In genomic region chr11:76074178-76075112, GRCh38 we compare ENCODE assay signal across 9 cellular contexts.
DNase-seq lines count a peak whose midpoint lies in the region; ATAC-seq and TF ChIP-seq lines count a peak whose summit lies in the region.
"Had no signal": no experiment of that assay in that cellular context is flagged by ENCODE, and none has a peak within 500 bp of the region (broad histone marks: within the 10 kb centered on the region; RNA-seq: fewer than 3 reads in every experiment).

No MANE protein-coding gene starts in this region.

- H2AFZ ChIP-seq in SK-N-SH (ENCODE audit: low read depth) (no peak overlapping the region), smooth muscle cell (ENCODE audit: low read depth) (no peak overlapping the region)

- H3K27ac ChIP-seq in SK-N-SH (ENCODE audit: low read depth in 2 of 2, low read length in 1 of 2) (peak overlapping the region; percentile 62 to 74), smooth muscle cell (ENCODE audit: low read depth) (peak overlapping the region; percentile 56), upper lobe of right lung (no peak overlapping the region)

- 84% methylated on average over 1 of the region's 1 CpG for WGBS in SK-N-SH (ENCODE audit: low lambda C conversion rate)
- 52% methylated on average over 1 of the region's 1 CpG for WGBS in smooth muscle cell (ENCODE audit: low lambda C conversion rate)

- no peaks in the 10 kb centered on the region for H3K79me2 ChIP-seq in SK-N-SH (ENCODE audit: insufficient read depth)
- H3K79me2 ChIP-seq in smooth muscle cell (ENCODE audit: low read depth), result no peaks in the 10 kb centered on the region

- no peak for ATAC-seq in upper lobe of right lung

- TF ChIP-seq EP300 in SK-N-SH (IDR thresholded peaks at IDR 0.05; ENCODE audit: borderline replicate concordance in 1 of 2, low read depth in 1 of 2, low read length in 1 of 2), result no peak

- H4K20me1 ChIP-seq in SK-N-SH (ENCODE audit: insufficient read depth) (no peaks in the 10 kb centered on the region), smooth muscle cell (ENCODE audit: low read depth) (peaks cover 6% of the 10 kb centered on the region)

- intact Hi-C loops in upper lobe of right lung (cut with DNase I), result no loop called here

- no peak for TF ChIP-seq RAD21 in SK-N-SH (IDR thresholded peaks at IDR 0.05; ENCODE audit: low read length)

- TF ChIP-seq CTCF in SK-N-SH (IDR thresholded peaks at IDR 0.05) (no peak), fibroblast of pulmonary artery (IDR thresholded peaks at IDR 0.05; ENCODE audit: low read length, missing control alignments) (no peak), smooth muscle cell (IDR thresholded peaks at IDR 0.05; ENCODE audit: borderline replicate concordance, insufficient read depth, poor library complexity, severe bottlenecking) (no peak), upper lobe of right lung (IDR thresholded peaks at IDR 0.05) (no peak)

- H3K4me1 ChIP-seq in SK-N-SH (ENCODE audit: control insufficient read depth in 1 of 2, insufficient read depth in 2 of 2, low read depth in 1 of 2, low read length in 1 of 2), result peaks cover 17 to 27% of the 10 kb centered on the region in 2 experiments; a peak in 3 of 4 replicates
- H3K4me1 ChIP-seq in smooth muscle cell (ENCODE audit: low read depth), result peaks cover 10% of the 10 kb centered on the region
- H3K4me1 ChIP-seq in upper lobe of right lung, result peaks cover 37% of the 10 kb centered on the region

- DNase-seq in NCI-H345 treated with DMSO at 0.1 percent for 48 hours (lab: John Stamatoyannopoulos, UW; ENCODE audit: unreplicated experiment) (peak; percentile 7), NCI-H345 (lab: John Stamatoyannopoulos, UW) (no peak), SK-N-SH (no peak), fibroblast of pulmonary artery (ENCODE audit: low read depth) (peak; percentile 59), smooth muscle cell (lab: John Stamatoyannopoulos, UW; ENCODE audit: unreplicated experiment) (no peak), upper lobe of right lung (no peak), DMS114 treated with DMSO at 0.1 percent for 48 hours (lab: John Stamatoyannopoulos, UW; ENCODE audit: unreplicated experiment) (no peak)
- DNase-seq in activated naive CD4-positive, alpha-beta T cell (lab: John Stamatoyannopoulos, UW), result no peak
- DNase-seq: 8988T had no signal

- H3K36me3 ChIP-seq in SK-N-SH (replicated peaks in 1 of 2; ENCODE audit: control insufficient read depth in 1 of 2, insufficient read depth in 2 of 2, low read length in 1 of 2), result peaks cover 0 to 3% of the 10 kb centered on the region in 2 experiments
- H3K36me3 ChIP-seq in smooth muscle cell (ENCODE audit: low read depth), result no peaks in the 10 kb centered on the region
- H3K36me3 ChIP-seq in upper lobe of right lung, result no peaks in the 10 kb centered on the region

- H3K27me3 ChIP-seq in SK-N-SH (ENCODE audit: insufficient read depth), result no peaks in the 10 kb centered on the region
- no peaks in the 10 kb centered on the region for H3K27me3 ChIP-seq in smooth muscle cell (ENCODE audit: low read depth)
- no peaks in the 10 kb centered on the region for H3K27me3 ChIP-seq in upper lobe of right lung

- CTCF ChIA-PET in SK-N-SH (lab: Yijun Ruan, JAX), result interaction anchor here (1.2 to 1.4 kb wide), 3 partner anchors 76 to 244 kb away, joined by 3 to 5 read pairs (median 4); no protein-coding TSS in a partner anchor

- no peaks in the 10 kb centered on the region for H3K9me3 ChIP-seq in SK-N-SH
- H3K9me3 ChIP-seq in smooth muscle cell (replicated peaks; ENCODE audit: low read depth), result no peaks in the 10 kb centered on the region
- no peaks in the 10 kb centered on the region for H3K9me3 ChIP-seq in upper lobe of right lung

- H3K4me2 ChIP-seq in SK-N-SH, result peak overlapping the region; percentile 17; the same call in 1 of the 2 replicates
- H3K4me2 ChIP-seq in smooth muscle cell, result peak overlapping the region; percentile 45

- no peak overlapping the region; a peak in 1 of 4 replicates for H3K4me3 ChIP-seq in SK-N-SH (ENCODE audit: low read depth in 2 of 2, low read length in 1 of 2)
- no peak overlapping the region for H3K4me3 ChIP-seq in fibroblast of pulmonary artery (replicated peaks; ENCODE audit: low read depth, low read length)
- H3K4me3 ChIP-seq in smooth muscle cell, result no peak overlapping the region
- H3K4me3 ChIP-seq in upper lobe of right lung, result no peak overlapping the region

- H3K9ac ChIP-seq in SK-N-SH (no peak overlapping the region), smooth muscle cell (ENCODE audit: low read depth) (no peak overlapping the region)

- H3F3A ChIP-seq in SK-N-SH (replicated peaks; ENCODE audit: insufficient read depth) (peaks cover 19% of the 10 kb centered on the region), smooth muscle cell (ENCODE audit: low read depth) (no peaks in the 10 kb centered on the region)

- POLR2A ChIA-PET in SK-N-SH (lab: Yijun Ruan, JAX), result no interaction called here

- H3K9me2 ChIP-seq in SK-N-SH, result no peaks in the 10 kb centered on the region

TF ChIP-seq in SK-N-SH, 30 proteins besides CTCF, POLR2A, EP300 and RAD21:
- TF ChIP-seq USF1 (IDR thresholded peaks at IDR 0.05; ENCODE audit: borderline replicate concordance, low read depth), result no peak
- TF ChIP-seq TEAD4 (IDR thresholded peaks at IDR 0.05; ENCODE audit: borderline replicate concordance, insufficient read depth), result no peak
- TF ChIP-seq RFX5 (IDR thresholded peaks at IDR 0.05; ENCODE audit: low read length), result no peak
- no peak for TF ChIP-seq REST (IDR thresholded peaks at IDR 0.05; ENCODE audit: low read depth, low read length)
- TF ChIP-seq YY1 (IDR thresholded peaks at IDR 0.05; ENCODE audit: low read depth), result no peak
- no peak for TF ChIP-seq SMC3 (IDR thresholded peaks at IDR 0.05; ENCODE audit: low read depth, low read length)
- no peak for TF ChIP-seq RXRA (IDR thresholded peaks at IDR 0.05; ENCODE audit: borderline replicate concordance, low read depth)
- no peak for TF ChIP-seq ELF1 (IDR thresholded peaks at IDR 0.05)
- TF ChIP-seq ZBTB33 (IDR thresholded peaks at IDR 0.05; ENCODE audit: borderline replicate concordance, low read depth), result no peak
- no peak for TF ChIP-seq MXI1 (IDR thresholded peaks at IDR 0.05; ENCODE audit: low read depth, low read length)
- TF ChIP-seq TAF1 (IDR thresholded peaks at IDR 0.05; ENCODE audit: borderline replicate concordance, low read depth, low read length), result no peak
- TF ChIP-seq RCOR1 (IDR thresholded peaks at IDR 0.05; ENCODE audit: low read length), result no peak
- no peak for TF ChIP-seq TCF12 (IDR thresholded peaks at IDR 0.05)

Comparison
In these comparisons a context has a peak if more than half of its experiments do, and no peak if none do; other contexts are left out.
1. DNase-seq: peak in NCI-H345 treated with DMSO at 0.1 percent for 48 hours (single experiment) and fibroblast of pulmonary artery (single experiment); none in NCI-H345 (single experiment), SK-N-SH (single experiment), smooth muscle cell (single experiment), upper lobe of right lung (single experiment), activated naive CD4-positive, alpha-beta T cell (0 of 4) and DMS114 treated with DMSO at 0.1 percent for 48 hours (single experiment).